Comparison of ENCODE assay signal across 12 cellular contexts in genomic region chr5:141634720-141635119, GRCh38. TPM values are rescaled to one million over a fixed set of nuclear protein-coding genes. Genes with fewer than 3 reads are reported as not detected.
DNase-seq lines count a peak whose midpoint lies in the region; ATAC-seq and FAIRE-seq lines count a peak whose summit lies in the region.
"Had no signal": no experiment of that assay in that cellular context is flagged by ENCODE, and none has a peak within 500 bp of the region (broad histone marks: within the 10 kb centered on the region; RNA-seq: fewer than 3 reads in every experiment).

No MANE protein-coding gene starts in this region.

- H3K27me3 Mint-ChIP-seq in T-helper 1 cell treated with Interleukin-12 subunit alpha and Interleukin-12 subunit beta and Interleukin-4 antibody, amounts not matched to agents 30 μg/mL and 1 μg/mL, for 36 hours (ENCODE audit: low read depth): no peaks in the 10 kb centered on the region
- H3K27me3 Mint-ChIP-seq in IgD-negative memory B cell: no peaks in the 10 kb centered on the region
- H3K27me3 Mint-ChIP-seq in activated naive CD8-positive, alpha-beta T cell treated with anti-CD3 and anti-CD28 coated beads for 36 hours: no peaks in the 10 kb centered on the region
- H3K27me3 Mint-ChIP-seq in natural killer cell treated with Interleukin-12 subunit alpha and Interleukin-12 subunit beta and Interleukin-15 and Interleukin-18, amount 100 ng/mL, for 72 hours: no peaks in the 10 kb centered on the region

- no peaks in the 10 kb centered on the region for H3K9me3 Mint-ChIP-seq in T-helper 1 cell treated with Interleukin-12 subunit alpha and Interleukin-12 subunit beta and Interleukin-4 antibody, amounts not matched to agents 30 μg/mL and 1 μg/mL, for 36 hours
- H3K9me3 Mint-ChIP-seq in IgD-negative memory B cell: no peaks in the 10 kb centered on the region
- H3K9me3 Mint-ChIP-seq in activated naive CD8-positive, alpha-beta T cell treated with anti-CD3 and anti-CD28 coated beads for 36 hours: no peaks in the 10 kb centered on the region
- no peaks in the 10 kb centered on the region for H3K9me3 Mint-ChIP-seq in natural killer cell treated with Interleukin-12 subunit alpha and Interleukin-12 subunit beta and Interleukin-15 and Interleukin-18, amount 100 ng/mL, for 72 hours

- no peak for DNase-seq in T-helper 1 cell
- no peak for DNase-seq in activated naive CD8-positive, alpha-beta T cell treated with anti-CD3 and anti-CD28 coated beads for 36 hours
- no peak for DNase-seq in natural killer cell treated with Interleukin-12 subunit alpha and Interleukin-12 subunit beta and Interleukin-15 and Interleukin-18, amount 100 ng/mL, for 72 hours (ENCODE audit: low spot score)
- DNase-seq in HTR-8/SVneo (ENCODE audit: insufficient read length, low spot score): no peak
- no peak for DNase-seq in middle frontal gyrus (ENCODE audit: extremely low spot score, low spot score)
- DNase-seq: 8988T, amniotic stem cell, NCI-H187, nucleus accumbens had no signal

- H3K27ac Mint-ChIP-seq in T-helper 1 cell treated with Interleukin-12 subunit alpha and Interleukin-12 subunit beta and Interleukin-4 antibody, amounts not matched to agents 30 μg/mL and 1 μg/mL, for 36 hours: no peak overlapping the region
- peak overlapping the region in 2 of 3 donors; percentile 70 to 95 for H3K27ac Mint-ChIP-seq in IgD-negative memory B cell
- H3K27ac Mint-ChIP-seq in activated naive CD8-positive, alpha-beta T cell treated with anti-CD3 and anti-CD28 coated beads for 36 hours: no peak overlapping the region
- H3K27ac Mint-ChIP-seq in natural killer cell treated with Interleukin-12 subunit alpha and Interleukin-12 subunit beta and Interleukin-15 and Interleukin-18, amount 100 ng/mL, for 72 hours: peak overlapping the region; percentile 6 to 39

- H3K36me3 Mint-ChIP-seq in T-helper 1 cell treated with Interleukin-12 subunit alpha and Interleukin-12 subunit beta and Interleukin-4 antibody, amounts not matched to agents 30 μg/mL and 1 μg/mL, for 36 hours (ENCODE audit: low read depth): peaks cover 8% of the 10 kb centered on the region
- peaks cover 3% of the 10 kb centered on the region for H3K36me3 Mint-ChIP-seq in IgD-negative memory B cell
- peaks cover 27% of the 10 kb centered on the region for H3K36me3 Mint-ChIP-seq in activated naive CD8-positive, alpha-beta T cell treated with anti-CD3 and anti-CD28 coated beads for 36 hours
- peaks cover 6% of the 10 kb centered on the region for H3K36me3 Mint-ChIP-seq in natural killer cell treated with Interleukin-12 subunit alpha and Interleukin-12 subunit beta and Interleukin-15 and Interleukin-18, amount 100 ng/mL, for 72 hours

- no peak for FAIRE-seq in HTR-8/SVneo (lab: Jason Lieb, UNC)

- no peak for ATAC-seq in natural killer cell treated with Interleukin-12 subunit alpha and Interleukin-12 subunit beta and Interleukin-15 and Interleukin-18, amount 100 ng/mL, for 72 hours
- no peak for ATAC-seq in HG02763 (IDR thresholded peaks at IDR 0.05; ENCODE audit: unreplicated experiment)

- H3K4me3 Mint-ChIP-seq in T-helper 1 cell treated with Interleukin-12 subunit alpha and Interleukin-12 subunit beta and Interleukin-4 antibody, amounts not matched to agents 30 μg/mL and 1 μg/mL, for 36 hours: peak overlapping the region; percentile 2
- H3K4me3 Mint-ChIP-seq in IgD-negative memory B cell: peak overlapping the region; percentile 13 to 95 (median 88)
- H3K4me3 Mint-ChIP-seq in activated naive CD8-positive, alpha-beta T cell treated with anti-CD3 and anti-CD28 coated beads for 36 hours: peak overlapping the region; percentile 97
- peak overlapping the region; percentile 90 for H3K4me3 Mint-ChIP-seq in natural killer cell treated with Interleukin-12 subunit alpha and Interleukin-12 subunit beta and Interleukin-15 and Interleukin-18, amount 100 ng/mL, for 72 hours

- peaks cover 34% of the 10 kb centered on the region for H3K4me1 Mint-ChIP-seq in T-helper 1 cell treated with Interleukin-12 subunit alpha and Interleukin-12 subunit beta and Interleukin-4 antibody, amounts not matched to agents 30 μg/mL and 1 μg/mL, for 36 hours (ENCODE audit: low read depth)
- H3K4me1 Mint-ChIP-seq in IgD-negative memory B cell: peaks cover 29 to 36% (median 31%) of the 10 kb centered on the region in 3 donors
- H3K4me1 Mint-ChIP-seq in activated naive CD8-positive, alpha-beta T cell treated with anti-CD3 and anti-CD28 coated beads for 36 hours: peaks cover 38% of the 10 kb centered on the region
- H3K4me1 Mint-ChIP-seq in natural killer cell treated with Interleukin-12 subunit alpha and Interleukin-12 subunit beta and Interleukin-15 and Interleukin-18, amount 100 ng/mL, for 72 hours (ENCODE audit: low read depth in 2 of 2): peaks cover 25 to 30% of the 10 kb centered on the region in 2 donors

RNA-seq across cellular contexts. Expression of gene HDAC3, which starts 1.9 kb away (rescaled TPM):
- 96.1 TPM for polyA plus RNA-seq in IgD-negative memory B cell
- 10 to 100 TPM; 83.4 to 84.6 TPM for total RNA-seq in activated naive CD8-positive, alpha-beta T cell treated with anti-CD3 and anti-CD28 coated beads for 36 hours
- total RNA-seq in natural killer cell treated with Interleukin-12 subunit alpha and Interleukin-12 subunit beta and Interleukin-15 and Interleukin-18, amount 100 ng/mL, for 72 hours: 100 to 1,000 TPM in 1 of 2 donors, 10 to 100 TPM in 1; 80.0 to 128 TPM

RNA-seq across cellular contexts. Expression of gene RELL2, which starts 2.1 kb away (rescaled TPM):
- 5.9 TPM for polyA plus RNA-seq in IgD-negative memory B cell
- total RNA-seq in activated naive CD8-positive, alpha-beta T cell treated with anti-CD3 and anti-CD28 coated beads for 36 hours: 10 to 100 TPM; 26.8 to 27.3 TPM
- 10 to 100 TPM in 1 of 2 donors, 1 to 10 TPM in 1; 8.1 to 39.3 TPM for total RNA-seq in natural killer cell treated with Interleukin-12 subunit alpha and Interleukin-12 subunit beta and Interleukin-15 and Interleukin-18, amount 100 ng/mL, for 72 hours

RNA-seq across cellular contexts. Expression of gene DIAPH1, which starts 15.9 kb away (rescaled TPM):
- polyA plus RNA-seq in IgD-negative memory B cell: 57.6 TPM
- total RNA-seq in activated naive CD8-positive, alpha-beta T cell treated with anti-CD3 and anti-CD28 coated beads for 36 hours: 100 to 1,000 TPM; 214 to 220 TPM
- 100 to 1,000 TPM; 280 to 289 TPM for total RNA-seq in natural killer cell treated with Interleukin-12 subunit alpha and Interleukin-12 subunit beta and Interleukin-15 and Interleukin-18, amount 100 ng/mL, for 72 hours

RNA-seq across cellular contexts. Expression of gene FCHSD1, which starts 16.5 kb away (rescaled TPM):
- 9.9 TPM for polyA plus RNA-seq in IgD-negative memory B cell
- 10 to 100 TPM; 22.4 to 24.8 TPM for total RNA-seq in activated naive CD8-positive, alpha-beta T cell treated with anti-CD3 and anti-CD28 coated beads for 36 hours
- 10 to 100 TPM; 35.6 to 56.4 TPM for total RNA-seq in natural killer cell treated with Interleukin-12 subunit alpha and Interleukin-12 subunit beta and Interleukin-15 and Interleukin-18, amount 100 ng/mL, for 72 hours

RNA-seq across cellular contexts. Expression of gene ARAP3, which starts 47.3 kb away (rescaled TPM):
- not detected for polyA plus RNA-seq in IgD-negative memory B cell
- total RNA-seq in activated naive CD8-positive, alpha-beta T cell treated with anti-CD3 and anti-CD28 coated beads for 36 hours: 1 to 10 TPM; 4.1 to 5.7 TPM
- 10 to 100 TPM; 17.5 to 22.6 TPM for total RNA-seq in natural killer cell treated with Interleukin-12 subunit alpha and Interleukin-12 subunit beta and Interleukin-15 and Interleukin-18, amount 100 ng/mL, for 72 hours

Comparison
In these comparisons a context has a peak if more than half of its experiments do, and no peak if none do; other contexts are left out.
1. H3K27ac Mint-ChIP-seq: peak in IgD-negative memory B cell (2 of 3) and natural killer cell treated with Interleukin-12 subunit alpha and Interleukin-12 subunit beta and Interleukin-15 and Interleukin-18, amount 100 ng/mL, for 72 hours (2 of 2); none in T-helper 1 cell treated with Interleukin-12 subunit alpha and Interleukin-12 subunit beta and Interleukin-4 antibody, amounts not matched to agents 30 μg/mL and 1 μg/mL, for 36 hours (single experiment) and activated naive CD8-positive, alpha-beta T cell treated with anti-CD3 and anti-CD28 coated beads for 36 hours (single experiment).
2. H3K4me3 Mint-ChIP-seq: peak in every context shown above with its lines; median percentile 97 in activated naive CD8-positive, alpha-beta T cell treated with anti-CD3 and anti-CD28 coated beads for 36 hours; 90 in natural killer cell treated with Interleukin-12 subunit alpha and Interleukin-12 subunit beta and Interleukin-15 and Interleukin-18, amount 100 ng/mL, for 72 hours; 88 in IgD-negative memory B cell; 2 in T-helper 1 cell treated with Interleukin-12 subunit alpha and Interleukin-12 subunit beta and Interleukin-4 antibody, amounts not matched to agents 30 μg/mL and 1 μg/mL, for 36 hours.